In the genomic region with DNA sequence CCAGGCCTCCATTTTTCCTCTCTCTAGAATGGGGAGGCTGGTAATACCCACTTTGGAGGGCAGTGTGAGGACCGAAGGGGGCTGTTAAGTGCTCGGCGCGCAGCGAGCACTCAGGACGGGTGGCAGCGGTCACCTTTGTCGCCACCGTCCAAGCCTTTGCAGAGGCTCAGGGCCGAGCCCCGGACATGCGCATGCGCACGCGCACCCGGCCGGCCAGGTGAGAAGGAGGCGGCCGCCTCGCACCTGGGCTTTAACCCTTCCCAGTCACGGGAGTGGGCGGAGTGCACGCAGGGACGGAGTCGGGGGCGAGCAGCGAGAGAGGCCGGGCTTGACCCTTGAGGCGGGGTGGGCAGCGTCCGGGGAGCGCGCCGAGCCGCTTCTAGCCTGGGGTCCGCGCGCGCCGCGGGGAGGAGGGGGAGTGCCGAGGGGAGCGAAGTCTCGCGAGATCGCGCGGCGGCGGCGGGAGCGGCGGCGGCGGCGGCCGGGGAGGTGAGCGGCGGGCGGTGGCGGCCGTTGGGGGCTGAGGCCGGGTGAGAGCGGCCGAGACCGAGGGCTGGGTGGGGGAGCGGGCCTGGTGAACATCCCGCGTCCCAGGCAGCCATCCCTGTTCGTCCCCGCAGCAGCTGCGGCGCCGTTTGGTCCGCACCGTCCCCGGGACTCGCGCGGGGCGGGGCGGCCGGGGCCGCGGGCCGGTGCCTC, we compare ENCODE assay signal across 8 cellular contexts. TPM values are rescaled to one million over a fixed set of nuclear protein-coding genes. Genes with fewer than 3 reads are reported as not detected.
DNase-seq lines count a peak whose midpoint lies in the region; ATAC-seq, FAIRE-seq and TF ChIP-seq lines count a peak whose summit lies in the region.

A gene with protein sequence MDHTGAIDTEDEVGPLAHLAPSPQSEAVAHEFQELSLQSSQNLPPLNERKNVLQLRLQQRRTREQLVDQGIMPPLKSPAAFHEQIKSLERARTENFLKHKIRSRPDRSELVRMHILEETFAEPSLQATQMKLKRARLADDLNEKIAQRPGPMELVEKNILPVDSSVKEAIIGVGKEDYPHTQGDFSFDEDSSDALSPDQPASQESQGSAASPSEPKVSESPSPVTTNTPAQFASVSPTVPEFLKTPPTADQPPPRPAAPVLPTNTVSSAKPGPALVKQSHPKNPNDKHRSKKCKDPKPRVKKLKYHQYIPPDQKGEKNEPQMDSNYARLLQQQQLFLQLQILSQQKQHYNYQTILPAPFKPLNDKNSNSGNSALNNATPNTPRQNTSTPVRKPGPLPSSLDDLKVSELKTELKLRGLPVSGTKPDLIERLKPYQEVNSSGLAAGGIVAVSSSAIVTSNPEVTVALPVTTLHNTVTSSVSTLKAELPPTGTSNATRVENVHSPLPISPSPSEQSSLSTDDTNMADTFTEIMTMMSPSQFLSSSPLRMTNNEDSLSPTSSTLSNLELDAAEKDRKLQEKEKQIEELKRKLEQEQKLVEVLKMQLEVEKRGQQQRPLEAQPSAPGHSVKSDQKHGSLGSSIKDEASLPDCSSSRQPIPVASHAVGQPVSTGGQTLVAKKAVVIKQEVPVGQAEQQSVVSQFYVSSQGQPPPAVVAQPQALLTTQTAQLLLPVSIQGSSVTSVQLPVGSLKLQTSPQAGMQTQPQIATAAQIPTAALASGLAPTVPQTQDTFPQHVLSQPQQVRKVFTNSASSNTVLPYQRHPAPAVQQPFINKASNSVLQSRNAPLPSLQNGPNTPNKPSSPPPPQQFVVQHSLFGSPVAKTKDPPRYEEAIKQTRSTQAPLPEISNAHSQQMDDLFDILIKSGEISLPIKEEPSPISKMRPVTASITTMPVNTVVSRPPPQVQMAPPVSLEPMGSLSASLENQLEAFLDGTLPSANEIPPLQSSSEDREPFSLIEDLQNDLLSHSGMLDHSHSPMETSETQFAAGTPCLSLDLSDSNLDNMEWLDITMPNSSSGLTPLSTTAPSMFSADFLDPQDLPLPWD (plus strand): TSS at position 443 of the 699 bp plus-strand sequence. CDS start 69,288 bp downstream, outside the sequence.

- H3K9me3 ChIP-seq in HepG2 (ENCODE audit: low read length) = no peaks in the 10 kb centered on the region

- in situ Hi-C loops in HepG2 (cut with HindIII; ENCODE audit: extremely low pct_ligation_motif_present, low pct_unique_long_range_greater_than_20kb) = no loop called here

- POLR2A ChIA-PET in AG04449 (lab: Yijun Ruan, JAX) = no interaction called here
- POLR2A ChIA-PET in HepG2 (lab: Yijun Ruan, JAX) = interaction anchor here (1.0 to 1.2 kb wide), 3 partner anchors 9 to 151 kb away, joined by 4 to 5 read pairs (median 4); a partner anchor contains a TSS

- peak within 1 kb of the TSS; percentile 97 for H2AFZ ChIP-seq in HepG2 (ENCODE audit: low read length)

- peak; percentile 57 to 86; a peak in 2 of 4 replicates for TF ChIP-seq POLR2A in HepG2 (IDR thresholded peaks at IDR 0.05; ENCODE audit: insufficient read depth in 1 of 2, low read depth in 2 of 2, low read length in 2 of 2)

- no peaks in the 10 kb centered on the region for H3K9me3 Mint-ChIP-seq in dendritic cell treated with granulocyte-macrophage colony-stimulating factor and Interleukin-4, amounts not matched to agents 40 ng/mL and 50 ng/mL, for 4 days

- under 1% methylated on average over 37 of the region's 86 CpGs for WGBS in HepG2 (ENCODE audit: low lambda C conversion rate)

- no peak; the same call in 1 of the 2 replicates for TF ChIP-seq RAD21 in HepG2 (CRISPR knock-in tag; IDR thresholded peaks at IDR 0.05)

- peak within 1 kb of the TSS; percentile 82 for H3K9ac ChIP-seq in HepG2 (ENCODE audit: insufficient read depth, low read depth, low read length)

- H3K4me3 Mint-ChIP-seq in dendritic cell treated with granulocyte-macrophage colony-stimulating factor and Interleukin-4, amounts not matched to agents 40 ng/mL and 50 ng/mL, for 4 days = peak within 1 kb of the TSS; percentile 89

- TF ChIP-seq EP300 in HepG2 (IDR thresholded peaks at IDR 0.05; ENCODE audit: low read depth in 2 of 2, low read length in 2 of 2) (peak in 1 of 2 experiments; percentile 38; a peak in 2 of 4 replicates), HepG2 (CRISPR knock-in tag; IDR thresholded peaks at IDR 0.05; ENCODE audit: borderline replicate concordance) (no peak)

- peaks cover 33% of the 10 kb centered on the region for H3K79me2 ChIP-seq in HepG2 (ENCODE audit: insufficient read depth, low read length)

- H3K4me1 Mint-ChIP-seq in dendritic cell treated with granulocyte-macrophage colony-stimulating factor and Interleukin-4, amounts not matched to agents 40 ng/mL and 50 ng/mL, for 4 days (ENCODE audit: low read depth) = peaks cover 11% of the 10 kb centered on the region

- DNase-seq in AG04449 (ENCODE audit: low read depth, low spot score) (no peak), NCI-H460 (ENCODE audit: extremely low read depth, low read depth) (peak; percentile 63), HepG2 (ENCODE audit: low spot score) (peak; percentile 80)
- DNase-seq in activated CD4-positive, alpha-beta T cell treated with anti-CD3 and anti-CD28 coated beads, Interleukin-2, amount 50 U/mL, for 24 hours (ENCODE audit: low read depth in 1 of 2, low spot score in 1 of 2) = peak; percentile 62 to 78
- peak; percentile 85 for DNase-seq in stimulated activated CD4-positive, alpha-beta T cell treated with anti-CD3 and anti-CD28 coated beads, Interleukin-4, amount 100 ng/mL, for 1 hour

- CTCF ChIA-PET in AG04449 (lab: Yijun Ruan, JAX) (no interaction called here), HepG2 (lab: Yijun Ruan, JAX; ENCODE audit: low intra/inter-chr PET ratio, low total read pairs) (no interaction called here)

- TF ChIP-seq CTCF in AG04449 (IDR thresholded peaks at IDR 0.05; ENCODE audit: insufficient read depth, low read length, missing control alignments) (no peak), HepG2 (CRISPR knock-in tag; IDR thresholded peaks at IDR 0.05) (0 out of 2 replicates have a peak, but pooled peaks have one; percentile 30)

- H3K4me2 ChIP-seq in HepG2 (ENCODE audit: low read depth, low read length) = peak within 1 kb of the TSS; percentile 99

- H3K27me3 Mint-ChIP-seq in dendritic cell treated with granulocyte-macrophage colony-stimulating factor and Interleukin-4, amounts not matched to agents 40 ng/mL and 50 ng/mL, for 4 days = peaks cover 26% of the 10 kb centered on the region

- peak within 1 kb of the TSS; percentile 87 for H3K27ac Mint-ChIP-seq in dendritic cell treated with granulocyte-macrophage colony-stimulating factor and Interleukin-4, amounts not matched to agents 40 ng/mL and 50 ng/mL, for 4 days

- intact Hi-C loops in dendritic cell treated with granulocyte-macrophage colony-stimulating factor and Interleukin-4, amounts not matched to agents 40 ng/mL and 50 ng/mL, for 4 days (cut with micrococcal nuclease) = loop anchor here (5.0 to 10.0 kb wide), 2 partner anchors 66 to 139 kb away; no protein-coding TSS in a partner anchor
- intact Hi-C loops in HepG2 (cut with micrococcal nuclease; ENCODE audit: unreplicated experiment) = loop anchor here (5.0 to 10.0 kb wide), 3 partner anchors 134 to 214 kb away; no protein-coding TSS in a partner anchor

- H3K4me1 ChIP-seq in HepG2 (ENCODE audit: insufficient read depth, low read length) = peaks cover 44% of the 10 kb centered on the region

- H3K27me3 ChIP-seq in HepG2 (ENCODE audit: control insufficient read depth in 1 of 2, insufficient read depth in 2 of 2, low read length in 2 of 2) = no peaks in the 10 kb centered on the region; a peak in 2 of 5 replicates

- no peak for FAIRE-seq in HepG2 (lab: Jason Lieb, UNC)

- ATAC-seq in GM18870 (IDR thresholded peaks at IDR 0.05; ENCODE audit: unreplicated experiment) (peak; percentile 69), HG03103 (IDR thresholded peaks at IDR 0.05; ENCODE audit: low read depth, unreplicated experiment) (peak; percentile 73), HepG2 (peak; percentile 83)

- no TSS peak for BruUV-seq in HepG2 (replicated peaks; lab: Mats Ljungman, UMichigan)

- H3K27ac ChIP-seq in HepG2 (ENCODE audit: extremely low read length, insufficient read depth, low read length) = peak within 1 kb of the TSS; percentile 71

- H3K4me3 ChIP-seq in AG04449 (ENCODE audit: low read depth, low read length) (peak within 1 kb of the TSS; percentile 90), HepG2 (replicated peaks in 1 of 3; ENCODE audit: insufficient read depth in 1 of 3, low read depth in 2 of 3, low read length in 3 of 3) (peak within 1 kb of the TSS; percentile 85 to 97 (median 93))

- no peaks in the 10 kb centered on the region for H4K20me1 ChIP-seq in HepG2 (ENCODE audit: insufficient read depth, low read length)

- no peaks in the 10 kb centered on the region; a peak in 1 of 5 replicates for H3K36me3 ChIP-seq in HepG2 (replicated peaks in 1 of 2; ENCODE audit: control insufficient read depth in 1 of 2, insufficient read depth in 2 of 2, low read length in 2 of 2)

- H3K36me3 Mint-ChIP-seq in dendritic cell treated with granulocyte-macrophage colony-stimulating factor and Interleukin-4, amounts not matched to agents 40 ng/mL and 50 ng/mL, for 4 days (ENCODE audit: low read depth) = peaks cover 6% of the 10 kb centered on the region

RNA-seq across cellular contexts. Expression of the gene that starts here (rescaled TPM):
- 7.2 and 7.3 TPM in 2 replicates for total RNA-seq in NCI-H460 (2014; rRNA removed; shearing (Covaris generic))
- polyA plus RNA-seq in NCI-H460 (2014; cell fraction: nucleus; rRNA removed) = 10.1 and 11.6 TPM in 2 replicates
- 11.4 and 17.3 TPM in 2 replicates for total RNA-seq in HepG2 (2016; rRNA removed; fragmentation: Illumina TruSeq; extraction: Trizol)
- 4.2 and 4.8 TPM in 2 replicates for total RNA-seq in HepG2 (2016; cell fraction: cytosol; rRNA removed; fragmentation: Illumina TruSeq; extraction: Trizol; ENCODE audit: low read depth)
- total RNA-seq in HepG2 (2016; cell fraction: insoluble cytoplasmic fraction; rRNA removed; fragmentation: Illumina TruSeq; extraction: Trizol) = 10.8 and 15.0 TPM in 2 replicates
- 7.1 and 8.5 TPM in 2 replicates for total RNA-seq in HepG2 (2016; cell fraction: membrane; rRNA removed; fragmentation: Illumina TruSeq; extraction: Trizol)
- total RNA-seq in HepG2 (2016; cell fraction: nucleus; rRNA removed; fragmentation: Illumina TruSeq; extraction: Trizol) = 40.5 and 44.5 TPM in 2 replicates
- 13.1 and 14.0 TPM in 2 replicates for polyA plus RNA-seq in HepG2 (2011; rRNA removed)
- polyA plus RNA-seq in HepG2 (2011; cell fraction: cytosol; rRNA removed) = 8.5 and 10.2 TPM in 2 replicates
- 39.1 and 43.0 TPM in 2 replicates for polyA plus RNA-seq in HepG2 (2011; cell fraction: nucleus; rRNA removed)
- 13.9 and 15.8 TPM in 2 replicates for polyA plus RNA-seq in HepG2 (2012)
- 1.2 and 1.9 TPM in 2 replicates for polyA plus RNA-seq in HepG2 (2016; cell fraction: cytosol; fragmentation: Illumina TruSeq; extraction: Trizol; ENCODE audit: low read depth)
- polyA plus RNA-seq in HepG2 (2016; cell fraction: insoluble cytoplasmic fraction; fragmentation: Illumina TruSeq; extraction: Trizol; ENCODE audit: low read depth) = 14.8 and 15.2 TPM in 2 replicates
- 2.1 and 2.5 TPM in 2 replicates for polyA plus RNA-seq in HepG2 (2016; cell fraction: membrane; fragmentation: Illumina TruSeq; extraction: Trizol; ENCODE audit: low read depth)
- 23.7 and 31.6 TPM in 2 replicates for polyA plus RNA-seq in HepG2 (2016; cell fraction: nucleus; fragmentation: Illumina TruSeq; extraction: Trizol; ENCODE audit: insufficient read depth, low read depth)
- polyA minus RNA-seq in HepG2 (2011; rRNA and poly(A)+ RNA removed; ENCODE audit: low replicate concordance) = 34.7 and 53.1 TPM in 2 replicates
- 14.7 and 19.0 TPM in 2 replicates for polyA minus RNA-seq in HepG2 (2011; cell fraction: cytosol; rRNA and poly(A)+ RNA removed)
- polyA minus RNA-seq in HepG2 (2011; cell fraction: nucleus; rRNA and poly(A)+ RNA removed) = 94.1 and 111 TPM in 2 replicates
